ENCODE assay signal across 2 cellular contexts in genomic region chr19:17843428-17843827, GRCh38.
A peak's percentile ranks its signal among the peaks of the same experiment; 100 is the strongest.
TF ChIP-seq lines count a peak whose summit lies in the region.

No MANE protein-coding gene starts in this region.

TF ChIP-seq in HEK293, 187 proteins besides CTCF, POLR2A, EP300 and RAD21:
- TF ChIP-seq ZNF677 (tag by site-specific recombination; IDR thresholded peaks at IDR 0.05) (no peak), ZFP41 (tag by site-specific recombination; IDR thresholded peaks at IDR 0.05; ENCODE audit: borderline replicate concordance) (no peak), ZNF768 (tag by site-specific recombination; IDR thresholded peaks at IDR 0.05) (peak; percentile 82; the same call in 1 of the 2 replicates)

TF ChIP-seq in K562, 482 proteins besides CTCF, POLR2A, EP300 and RAD21:
- TF ChIP-seq ADNP (tag; IDR thresholded peaks at IDR 0.05) (peak; percentile 79), CEBPZ (IDR thresholded peaks at IDR 0.05; ENCODE audit: borderline replicate concordance, low read depth, low read length) (no peak), ZNF146 (CRISPR knock-in tag; IDR thresholded peaks at IDR 0.05; ENCODE audit: unreplicated experiment) (no peak), BRD9 (IDR thresholded peaks at IDR 0.05; ENCODE audit: low read depth, partially characterized antibody) (peak; percentile 50), RCOR1 (IDR thresholded peaks at IDR 0.05; ENCODE audit: borderline replicate concordance in 1 of 2, low read depth in 2 of 2, low read length in 2 of 2) (peak in 1 of 2 experiments; percentile 48; a peak in 1 of 4 replicates), CUX1 (CRISPR knock-in tag; IDR thresholded peaks at IDR 0.05) (no peak), ZFP36 (IDR thresholded peaks at IDR 0.05; ENCODE audit: low read depth, low read length, partially characterized antibody) (peak; percentile 90), RBM22 (IDR thresholded peaks at IDR 0.05; ENCODE audit: low read depth, low read length, poor library complexity, severe bottlenecking) (no peak), CBX2 (IDR thresholded peaks at IDR 0.05; ENCODE audit: insufficient read depth, low read length, poor library complexity, severe bottlenecking) (no peak), TEAD1 (CRISPR knock-in tag; IDR thresholded peaks at IDR 0.05) (no peak), BCOR (IDR thresholded peaks at IDR 0.05) (peak; percentile 95), ZZZ3 (IDR thresholded peaks at IDR 0.05) (no peak), USF1 (CRISPR knock-in tag; IDR thresholded peaks at IDR 0.05) (0 out of 2 replicates have a peak, but pooled peaks have one; percentile 8), HDAC2 (IDR thresholded peaks at IDR 0.05) (peak; percentile 66; the same call in 1 of the 2 replicates), ZNF23 (CRISPR knock-in tag; IDR thresholded peaks at IDR 0.05) (no peak), ZNF12 (CRISPR knock-in tag; IDR thresholded peaks at IDR 0.05) (no peak), SMARCA5 (IDR thresholded peaks at IDR 0.05) (peak; percentile 72), KDM5B (IDR thresholded peaks at IDR 0.05; ENCODE audit: insufficient replicate concordance, low read depth, low read length) (peak; percentile 13), KDM1A (IDR thresholded peaks at IDR 0.05) (peak; percentile 80 to 84), RBM25 (IDR thresholded peaks at IDR 0.05; ENCODE audit: low read depth, low read length, severe bottlenecking) (peak; percentile 98)
- TF ChIP-seq, protein P1, sequence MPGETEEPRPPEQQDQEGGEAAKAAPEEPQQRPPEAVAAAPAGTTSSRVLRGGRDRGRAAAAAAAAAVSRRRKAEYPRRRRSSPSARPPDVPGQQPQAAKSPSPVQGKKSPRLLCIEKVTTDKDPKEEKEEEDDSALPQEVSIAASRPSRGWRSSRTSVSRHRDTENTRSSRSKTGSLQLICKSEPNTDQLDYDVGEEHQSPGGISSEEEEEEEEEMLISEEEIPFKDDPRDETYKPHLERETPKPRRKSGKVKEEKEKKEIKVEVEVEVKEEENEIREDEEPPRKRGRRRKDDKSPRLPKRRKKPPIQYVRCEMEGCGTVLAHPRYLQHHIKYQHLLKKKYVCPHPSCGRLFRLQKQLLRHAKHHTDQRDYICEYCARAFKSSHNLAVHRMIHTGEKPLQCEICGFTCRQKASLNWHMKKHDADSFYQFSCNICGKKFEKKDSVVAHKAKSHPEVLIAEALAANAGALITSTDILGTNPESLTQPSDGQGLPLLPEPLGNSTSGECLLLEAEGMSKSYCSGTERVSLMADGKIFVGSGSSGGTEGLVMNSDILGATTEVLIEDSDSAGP (CRISPR knock-in tag; IDR thresholded peaks at IDR 0.05), result no peak
- TF ChIP-seq, protein P2, sequence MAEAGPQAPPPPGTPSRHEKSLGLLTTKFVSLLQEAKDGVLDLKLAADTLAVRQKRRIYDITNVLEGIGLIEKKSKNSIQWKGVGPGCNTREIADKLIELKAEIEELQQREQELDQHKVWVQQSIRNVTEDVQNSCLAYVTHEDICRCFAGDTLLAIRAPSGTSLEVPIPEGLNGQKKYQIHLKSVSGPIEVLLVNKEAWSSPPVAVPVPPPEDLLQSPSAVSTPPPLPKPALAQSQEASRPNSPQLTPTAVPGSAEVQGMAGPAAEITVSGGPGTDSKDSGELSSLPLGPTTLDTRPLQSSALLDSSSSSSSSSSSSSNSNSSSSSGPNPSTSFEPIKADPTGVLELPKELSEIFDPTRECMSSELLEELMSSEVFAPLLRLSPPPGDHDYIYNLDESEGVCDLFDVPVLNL (CRISPR knock-in tag; IDR thresholded peaks at IDR 0.05; ENCODE audit: low read depth), result no peak
- TF ChIP-seq, protein P3, sequence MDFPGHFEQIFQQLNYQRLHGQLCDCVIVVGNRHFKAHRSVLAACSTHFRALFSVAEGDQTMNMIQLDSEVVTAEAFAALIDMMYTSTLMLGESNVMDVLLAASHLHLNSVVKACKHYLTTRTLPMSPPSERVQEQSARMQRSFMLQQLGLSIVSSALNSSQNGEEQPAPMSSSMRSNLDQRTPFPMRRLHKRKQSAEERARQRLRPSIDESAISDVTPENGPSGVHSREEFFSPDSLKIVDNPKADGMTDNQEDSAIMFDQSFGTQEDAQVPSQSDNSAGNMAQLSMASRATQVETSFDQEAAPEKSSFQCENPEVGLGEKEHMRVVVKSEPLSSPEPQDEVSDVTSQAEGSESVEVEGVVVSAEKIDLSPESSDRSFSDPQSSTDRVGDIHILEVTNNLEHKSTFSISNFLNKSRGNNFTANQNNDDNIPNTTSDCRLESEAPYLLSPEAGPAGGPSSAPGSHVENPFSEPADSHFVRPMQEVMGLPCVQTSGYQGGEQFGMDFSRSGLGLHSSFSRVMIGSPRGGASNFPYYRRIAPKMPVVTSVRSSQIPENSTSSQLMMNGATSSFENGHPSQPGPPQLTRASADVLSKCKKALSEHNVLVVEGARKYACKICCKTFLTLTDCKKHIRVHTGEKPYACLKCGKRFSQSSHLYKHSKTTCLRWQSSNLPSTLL (IDR thresholded peaks at IDR 0.05), result no peak
